1 cellular context compared by ENCODE assay signal in the genomic region with DNA sequence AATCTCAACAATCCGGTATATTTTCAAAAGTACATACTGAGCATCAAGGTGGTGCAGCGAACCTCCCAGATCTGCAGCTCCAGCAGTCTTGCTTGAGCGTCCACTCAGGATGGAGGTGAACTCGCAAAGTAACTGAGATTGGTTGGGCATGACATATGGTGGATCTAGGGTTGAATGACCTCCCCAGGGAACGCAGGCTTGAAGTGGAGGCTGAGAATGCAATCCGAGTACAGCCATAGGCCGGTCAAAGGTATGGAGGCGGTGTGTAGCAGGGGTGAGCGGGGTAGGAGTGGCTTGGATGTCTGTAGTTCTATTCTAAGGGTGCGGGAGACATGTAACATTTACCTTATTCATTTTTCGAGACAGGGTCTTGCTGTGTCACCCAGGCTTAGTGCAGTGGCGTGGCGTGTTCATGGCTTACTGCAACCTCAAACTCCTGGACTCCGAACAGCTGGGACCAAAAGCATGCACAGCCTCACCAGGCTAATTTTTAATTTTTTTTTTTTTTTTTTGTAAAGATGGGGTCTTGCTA.
A peak's percentile ranks its signal among the peaks of the same experiment; 100 is the strongest.
TF ChIP-seq lines count a peak whose summit lies in the region.

No MANE protein-coding gene starts in this region.

TF ChIP-seq in HepG2, 621 proteins besides CTCF, POLR2A, EP300 and RAD21 (continued from another document):
- TF ChIP-seq, protein P1, sequence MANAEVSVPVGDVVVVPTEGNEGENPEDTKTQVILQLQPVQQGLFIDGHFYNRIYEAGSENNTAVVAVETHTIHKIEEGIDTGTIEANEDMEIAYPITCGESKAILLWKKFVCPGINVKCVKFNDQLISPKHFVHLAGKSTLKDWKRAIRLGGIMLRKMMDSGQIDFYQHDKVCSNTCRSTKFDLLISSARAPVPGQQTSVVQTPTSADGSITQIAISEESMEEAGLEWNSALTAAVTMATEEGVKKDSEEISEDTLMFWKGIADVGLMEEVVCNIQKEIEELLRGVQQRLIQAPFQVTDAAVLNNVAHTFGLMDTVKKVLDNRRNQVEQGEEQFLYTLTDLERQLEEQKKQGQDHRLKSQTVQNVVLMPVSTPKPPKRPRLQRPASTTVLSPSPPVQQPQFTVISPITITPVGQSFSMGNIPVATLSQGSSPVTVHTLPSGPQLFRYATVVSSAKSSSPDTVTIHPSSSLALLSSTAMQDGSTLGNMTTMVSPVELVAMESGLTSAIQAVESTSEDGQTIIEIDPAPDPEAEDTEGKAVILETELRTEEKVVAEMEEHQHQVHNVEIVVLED (CRISPR knock-in tag; IDR thresholded peaks at IDR 0.05; ENCODE audit: borderline replicate concordance) = no peak
- TF ChIP-seq TCF12 (IDR thresholded peaks at IDR 0.05) (no peak), TCF12 (CRISPR knock-in tag; IDR thresholded peaks at IDR 0.05) (no peak), HNRNPK (IDR thresholded peaks at IDR 0.05; ENCODE audit: low read depth, low read length, poor library complexity, severe bottlenecking) (no peak), KMT2B (CRISPR knock-in tag; IDR thresholded peaks at IDR 0.05) (no peak), ZNF121 (CRISPR knock-in tag; IDR thresholded peaks at IDR 0.05) (no peak), ZBTB3 (CRISPR knock-in tag; IDR thresholded peaks at IDR 0.05; ENCODE audit: borderline replicate concordance, low read depth) (no peak), ARNT2 (CRISPR knock-in tag; IDR thresholded peaks at IDR 0.05; ENCODE audit: low read depth) (no peak), ZC3H13 (CRISPR knock-in tag; IDR thresholded peaks at IDR 0.05) (0 out of 2 replicates have a peak, but pooled peaks have one; percentile 52), PPARG (CRISPR knock-in tag; conservative IDR thresholded peaks at IDR 0.05) (no peak), PCBP2 (optimal IDR thresholded peaks at IDR 0.05; ENCODE audit: low read depth, low read length, poor library complexity, severe bottlenecking) (no peak), RBM39 (IDR thresholded peaks at IDR 0.05; ENCODE audit: low read depth, low read length, poor library complexity, severe bottlenecking) (no peak), ZNF136 (CRISPR knock-in tag; IDR thresholded peaks at IDR 0.05; ENCODE audit: low read depth) (0 out of 2 replicates have a peak, but pooled peaks have one; percentile 40), ESRRA (CRISPR knock-in tag; IDR thresholded peaks at IDR 0.05; ENCODE audit: low read depth) (no peak)
- TF ChIP-seq, protein P2, sequence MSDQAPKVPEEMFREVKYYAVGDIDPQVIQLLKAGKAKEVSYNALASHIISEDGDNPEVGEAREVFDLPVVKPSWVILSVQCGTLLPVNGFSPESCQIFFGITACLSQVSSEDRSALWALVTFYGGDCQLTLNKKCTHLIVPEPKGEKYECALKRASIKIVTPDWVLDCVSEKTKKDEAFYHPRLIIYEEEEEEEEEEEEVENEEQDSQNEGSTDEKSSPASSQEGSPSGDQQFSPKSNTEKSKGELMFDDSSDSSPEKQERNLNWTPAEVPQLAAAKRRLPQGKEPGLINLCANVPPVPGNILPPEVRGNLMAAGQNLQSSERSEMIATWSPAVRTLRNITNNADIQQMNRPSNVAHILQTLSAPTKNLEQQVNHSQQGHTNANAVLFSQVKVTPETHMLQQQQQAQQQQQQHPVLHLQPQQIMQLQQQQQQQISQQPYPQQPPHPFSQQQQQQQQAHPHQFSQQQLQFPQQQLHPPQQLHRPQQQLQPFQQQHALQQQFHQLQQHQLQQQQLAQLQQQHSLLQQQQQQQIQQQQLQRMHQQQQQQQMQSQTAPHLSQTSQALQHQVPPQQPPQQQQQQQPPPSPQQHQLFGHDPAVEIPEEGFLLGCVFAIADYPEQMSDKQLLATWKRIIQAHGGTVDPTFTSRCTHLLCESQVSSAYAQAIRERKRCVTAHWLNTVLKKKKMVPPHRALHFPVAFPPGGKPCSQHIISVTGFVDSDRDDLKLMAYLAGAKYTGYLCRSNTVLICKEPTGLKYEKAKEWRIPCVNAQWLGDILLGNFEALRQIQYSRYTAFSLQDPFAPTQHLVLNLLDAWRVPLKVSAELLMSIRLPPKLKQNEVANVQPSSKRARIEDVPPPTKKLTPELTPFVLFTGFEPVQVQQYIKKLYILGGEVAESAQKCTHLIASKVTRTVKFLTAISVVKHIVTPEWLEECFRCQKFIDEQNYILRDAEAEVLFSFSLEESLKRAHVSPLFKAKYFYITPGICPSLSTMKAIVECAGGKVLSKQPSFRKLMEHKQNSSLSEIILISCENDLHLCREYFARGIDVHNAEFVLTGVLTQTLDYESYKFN (CRISPR knock-in tag; conservative IDR thresholded peaks at IDR 0.05) = no peak
- TF ChIP-seq, protein P3, sequence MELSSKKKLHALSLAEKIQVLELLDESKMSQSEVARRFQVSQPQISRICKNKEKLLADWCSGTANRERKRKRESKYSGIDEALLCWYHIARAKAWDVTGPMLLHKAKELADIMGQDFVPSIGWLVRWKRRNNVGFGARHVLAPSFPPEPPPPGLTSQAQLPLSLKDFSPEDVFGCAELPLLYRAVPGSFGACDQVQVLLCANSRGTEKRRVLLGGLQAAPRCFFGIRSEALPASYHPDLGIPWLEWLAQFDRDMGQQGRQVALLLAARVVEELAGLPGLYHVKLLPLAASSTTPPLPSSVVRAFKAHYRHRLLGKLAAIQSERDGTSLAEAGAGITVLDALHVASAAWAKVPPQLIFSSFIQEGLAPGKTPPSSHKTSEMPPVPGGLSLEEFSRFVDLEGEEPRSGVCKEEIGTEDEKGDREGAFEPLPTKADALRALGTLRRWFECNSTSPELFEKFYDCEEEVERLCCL (CRISPR knock-in tag; IDR thresholded peaks at IDR 0.05; ENCODE audit: borderline replicate concordance) = no peak; the same call in 1 of the 2 replicates
